14 cellular contexts compared by ENCODE assay signal in the genomic region with DNA sequence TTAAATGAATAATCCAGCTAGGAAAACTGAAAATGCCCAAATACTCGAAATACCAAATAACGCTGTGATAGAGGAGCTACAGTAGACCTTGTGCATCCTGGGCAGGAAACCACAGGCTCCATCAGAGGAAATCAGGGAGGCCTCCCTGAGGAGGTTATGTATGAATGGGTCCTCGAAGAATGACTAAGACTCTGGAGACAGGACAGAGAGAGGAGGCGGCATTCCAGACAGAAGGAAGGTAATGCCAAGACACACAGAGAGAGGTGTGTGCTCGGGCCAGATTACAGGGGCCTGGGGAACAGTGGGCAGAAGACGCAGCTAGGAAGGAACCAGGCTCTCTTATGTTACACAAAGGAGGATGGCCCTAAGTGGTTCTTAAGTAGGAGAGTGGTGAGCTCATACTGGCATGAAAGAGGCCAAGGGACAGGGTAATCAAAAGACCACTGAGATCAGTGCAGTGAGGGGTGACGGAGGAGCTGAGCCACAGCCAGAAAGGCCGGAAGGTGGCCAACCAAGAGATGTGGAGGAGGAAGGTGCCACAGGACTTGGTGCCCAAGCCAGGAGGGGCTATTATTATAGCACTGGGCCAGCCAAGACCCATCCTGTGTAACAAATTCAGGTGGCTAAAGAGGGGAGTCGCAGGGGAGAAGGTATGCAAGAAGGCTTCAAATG. TPM values are rescaled to one million over a fixed set of nuclear protein-coding genes. Genes with fewer than 3 reads are reported as not detected.
DNase-seq lines count a peak whose midpoint lies in the region; ATAC-seq, FAIRE-seq and TF ChIP-seq lines count a peak whose summit lies in the region.
"Had no signal": no experiment of that assay in that cellular context is flagged by ENCODE, and none has a peak within 500 bp of the region (broad histone marks: within the 10 kb centered on the region; RNA-seq: fewer than 3 reads in every experiment).

No MANE protein-coding gene starts in this region.

- H3K4me3 ChIP-seq in CD8-positive, alpha-beta memory T cell (ENCODE audit: low read length) = no peak overlapping the region
- H3K4me3 ChIP-seq in K562 (no peak overlapping the region), aorta (ENCODE audit: low read length in 2 of 2) (no peak overlapping the region)
- no peak overlapping the region for H3K4me3 ChIP-seq in naive thymus-derived CD4-positive, alpha-beta T cell (ENCODE audit: low read length)
- H3K4me3 ChIP-seq: Peyer's patch had no signal

- FAIRE-seq in K562 (lab: Jason Lieb, UNC) = no peak
- FAIRE-seq: TTC549 had no signal

- ATAC-seq in K562 (no peak), aorta (ENCODE audit: low FRiP score) (no peak)
- no peak for ATAC-seq in naive thymus-derived CD4-positive, alpha-beta T cell
- ATAC-seq: sciatic nerve had no signal

- H3K4me1 Mint-ChIP-seq in CD8-positive, alpha-beta memory T cell = peaks cover 65 to 82% (median 79%) of the 10 kb centered on the region in 3 donors
- H3K4me1 Mint-ChIP-seq in naive thymus-derived CD4-positive, alpha-beta T cell = peaks cover 54 to 88% (median 78%) of the 10 kb centered on the region in 7 donors

- H3K27me3 Mint-ChIP-seq in CD8-positive, alpha-beta memory T cell = no peaks in the 10 kb centered on the region
- H3K27me3 Mint-ChIP-seq in naive thymus-derived CD4-positive, alpha-beta T cell = no peaks in the 10 kb centered on the region

- BruUV-seq in K562 (replicated peaks; lab: Mats Ljungman, UMichigan) = no TSS peak

- in situ Hi-C loops in K562 (cut with MboI) = no loop called here

- no peaks in the 10 kb centered on the region for H3K36me3 ChIP-seq in CD8-positive, alpha-beta memory T cell (ENCODE audit: insufficient read depth, low read length)
- H3K36me3 ChIP-seq in K562 (ENCODE audit: control insufficient read depth, insufficient read depth, low read length) (no peaks in the 10 kb centered on the region), aorta (ENCODE audit: control insufficient read depth in 1 of 2, insufficient read depth in 2 of 2, low read length in 1 of 2) (no peaks in the 10 kb centered on the region)
- peaks cover 0 to 5% (median 0%) of the 10 kb centered on the region in 3 experiments for H3K36me3 ChIP-seq in naive thymus-derived CD4-positive, alpha-beta T cell (ENCODE audit: control insufficient read depth in 2 of 3, insufficient read depth in 3 of 3, low read length in 3 of 3)
- H3K36me3 ChIP-seq: Peyer's patch had no signal

- no peak overlapping the region for H3K4me2 ChIP-seq in K562 (ENCODE audit: insufficient read depth, low read length)

- no peak for TF ChIP-seq EP300 in K562 (IDR thresholded peaks at IDR 0.05; ENCODE audit: low read length)

- no peak for DNase-seq in CD8-positive, alpha-beta memory T cell
- DNase-seq in Kasumi-1 (lab: John Stamatoyannopoulos, UW) (peak; percentile 22 to 29), K562 (ENCODE audit: extremely low read depth in 1 of 4, low spot score in 3 of 4) (no peak), NOMO-1 (lab: John Stamatoyannopoulos, UW; ENCODE audit: unreplicated experiment in 2 of 2) (no peak), SKM-1 treated with dmso at 0.1 percent for 144 hours (lab: John Stamatoyannopoulos, UW; ENCODE audit: unreplicated experiment) (no peak), aorta (no peak), erythroblast (lab: John Stamatoyannopoulos, UW) (no peak)
- DNase-seq in naive thymus-derived CD4-positive, alpha-beta T cell = no peak
- DNase-seq: activated T-cell treated with anti-CD3 and anti-CD28 coated beads, Interleukin-2, amount 50 U/mL, for 1 hour; COR-L47; Peyer's patch; substantia nigra had no signal

- no peaks in the 10 kb centered on the region for H3K79me2 ChIP-seq in K562 (ENCODE audit: control insufficient read depth, insufficient read depth, low read length)

- CTCF ChIA-PET in CD8-positive, alpha-beta memory T cell (lab: Charles Lee) = interaction anchor here (1.2 to 3.0 kb wide), 8 partner anchors 9 to 227 kb away, joined by 3 to 29 read pairs (median 4); a partner anchor contains a TSS
- CTCF ChIA-PET in K562 (lab: Yijun Ruan, JAX; ENCODE audit: low intra/inter-chr PET ratio) = no interaction called here
- CTCF ChIA-PET in naive thymus-derived CD4-positive, alpha-beta T cell (lab: Charles Lee) = interaction anchor here (0.6 to 3.0 kb wide), 4 partner anchors 9 to 297 kb away, joined by 3 to 11 read pairs (median 4); a partner anchor contains a TSS

- no peak for TF ChIP-seq POLR2A in K562 (conservative IDR thresholded peaks at IDR 0.05)
- no peak for TF ChIP-seq POLR2A in erythroblast (IDR thresholded peaks at IDR 0.05; ENCODE audit: low read length)

- H2AFZ ChIP-seq in K562 (ENCODE audit: low read depth, low read length) = no peak overlapping the region

- no peak for TF ChIP-seq RAD21 in K562 (CRISPR knock-in tag; conservative IDR thresholded peaks at IDR 0.05 in 1 of 2, IDR thresholded peaks at IDR 0.05 in 1 of 2)

- H3K9me1 ChIP-seq in K562 (ENCODE audit: control insufficient read depth, insufficient read depth, low read length) = no peaks in the 10 kb centered on the region

- H3K9me3 Mint-ChIP-seq in CD8-positive, alpha-beta memory T cell = peaks cover 2 to 11% (median 3%) of the 10 kb centered on the region in 5 donors
- H3K9me3 Mint-ChIP-seq in naive thymus-derived CD4-positive, alpha-beta T cell = peaks cover 6 to 19% (median 13%) of the 10 kb centered on the region in 11 donors

- peaks cover 21 to 43% (median 21%) of the 10 kb centered on the region in 3 donors for H3K36me3 Mint-ChIP-seq in CD8-positive, alpha-beta memory T cell
- H3K36me3 Mint-ChIP-seq in naive thymus-derived CD4-positive, alpha-beta T cell = peaks cover 13 to 55% (median 48%) of the 10 kb centered on the region in 5 donors

- POLR2A ChIA-PET in CD8-positive, alpha-beta memory T cell (lab: Charles Lee) = interaction anchor here (1.4 to 1.7 kb wide), 2 partner anchors 10 to 26 kb away, joined by 3 to 4 read pairs; no protein-coding TSS in a partner anchor
- POLR2A ChIA-PET in K562 (lab: Yijun Ruan, JAX) = interaction anchor here (1.0 kb wide), 1 partner anchor 31 kb away, joined by 3 read pairs; no protein-coding TSS in a partner anchor
- POLR2A ChIA-PET in naive thymus-derived CD4-positive, alpha-beta T cell (lab: Charles Lee) = interaction anchor here (0.9 to 1.9 kb wide), 3 partner anchors 10 to 201 kb away, joined by 3 to 16 read pairs (median 4); a partner anchor contains a TSS

- peaks cover 36% of the 10 kb centered on the region for H3K4me1 ChIP-seq in CD8-positive, alpha-beta memory T cell (ENCODE audit: insufficient read depth, low read length)
- H3K4me1 ChIP-seq in K562 (replicated peaks in 1 of 2; ENCODE audit: control insufficient read depth in 2 of 2, insufficient read depth in 2 of 2, low read length in 2 of 2) = no peaks in the 10 kb centered on the region; a peak in 1 of 5 replicates
- H3K4me1 ChIP-seq in naive thymus-derived CD4-positive, alpha-beta T cell (ENCODE audit: control insufficient read depth in 2 of 2, insufficient read depth in 2 of 2, low read length in 2 of 2) = peaks cover 0 to 31% of the 10 kb centered on the region in 2 donors
- H3K4me1 ChIP-seq in aorta (ENCODE audit: control insufficient read depth in 1 of 2, insufficient read depth in 2 of 2, low read length in 2 of 2) = peaks cover 0 to 3% of the 10 kb centered on the region in 2 donors
- H3K4me1 ChIP-seq: Peyer's patch had no signal

- H3K9me3 ChIP-seq in CD8-positive, alpha-beta memory T cell (ENCODE audit: low read length) = no peaks in the 10 kb centered on the region
- H3K9me3 ChIP-seq in K562 (replicated peaks; ENCODE audit: control insufficient read depth, insufficient read depth, low read depth, low read length) (no peaks in the 10 kb centered on the region; the same call in 1 of the 2 replicates), aorta (ENCODE audit: control insufficient read depth, low read length) (no peaks in the 10 kb centered on the region)
- H3K9me3 ChIP-seq in naive thymus-derived CD4-positive, alpha-beta T cell (ENCODE audit: control insufficient read depth in 2 of 3, low read length in 3 of 3) = no peaks in the 10 kb centered on the region
- H3K9me3 ChIP-seq: Peyer's patch had no signal

- peak overlapping the region; percentile 34 to 95 (median 76) for H3K27ac Mint-ChIP-seq in CD8-positive, alpha-beta memory T cell
- peak overlapping the region; percentile 2 to 87 (median 41) for H3K27ac Mint-ChIP-seq in naive thymus-derived CD4-positive, alpha-beta T cell

- no peaks in the 10 kb centered on the region; the same call in 1 of the 2 replicates for H4K20me1 ChIP-seq in K562 (replicated peaks; ENCODE audit: control insufficient read depth, insufficient read depth, low read length)

- no peak overlapping the region for H3K27ac ChIP-seq in CD8-positive, alpha-beta memory T cell (ENCODE audit: low read depth, low read length)
- H3K27ac ChIP-seq in K562 (ENCODE audit: extremely low read depth, low read depth, low read length) = no peak overlapping the region
- H3K27ac ChIP-seq in naive thymus-derived CD4-positive, alpha-beta T cell (ENCODE audit: low read depth, low read length) = no peak overlapping the region
- peak overlapping the region in 1 of 2 donors; percentile 25 for H3K27ac ChIP-seq in aorta (ENCODE audit: low read depth in 1 of 2, low read length in 2 of 2)
- H3K27ac ChIP-seq: Peyer's patch had no signal

- 33% methylated on average over 9 of the region's 9 CpGs for WGBS in K562 (ENCODE audit: insufficient coverage, low coverage, missing lambda C conversion rate)
- 23 to 33% methylated on average over 9 of the region's 9 CpGs for whole genome bisulfite sequencing in aorta, 2 donors

- TF ChIP-seq CTCF in K562 (IDR thresholded peaks at IDR 0.05 in 2 of 3, conservative IDR thresholded peaks at IDR 0.05 in 1 of 3; ENCODE audit: insufficient read depth in 2 of 3, low read depth in 1 of 3, low read length in 3 of 3) = no peak

- no peak overlapping the region for H3K9ac ChIP-seq in K562 (ENCODE audit: insufficient read depth in 1 of 2, low read depth in 2 of 2, low read length in 2 of 2)

- intact Hi-C loops in K562 (cut with micrococcal nuclease) = no loop called here
- intact Hi-C loops in naive thymus-derived CD4-positive, alpha-beta T cell (cut with micrococcal nuclease) = loop anchor here in 1 of 2 donors (1.0 kb wide), 1 partner anchor 8 kb away; no protein-coding TSS in a partner anchor
- intact Hi-C loops in aorta (cut with DNase I) = no loop called here

- H3K27me3 ChIP-seq in CD8-positive, alpha-beta memory T cell (ENCODE audit: insufficient read depth, low read length, poor library complexity, severe bottlenecking) = no peaks in the 10 kb centered on the region
- no peaks in the 10 kb centered on the region for H3K27me3 ChIP-seq in K562 (ENCODE audit: control insufficient read depth in 2 of 2, insufficient read depth in 2 of 2, low read length in 2 of 2)
- no peaks in the 10 kb centered on the region for H3K27me3 ChIP-seq in naive thymus-derived CD4-positive, alpha-beta T cell (ENCODE audit: control insufficient read depth in 2 of 2, insufficient read depth in 2 of 2, low read length in 2 of 2)
- no peaks in the 10 kb centered on the region for H3K27me3 ChIP-seq in aorta (ENCODE audit: control insufficient read depth in 1 of 2, insufficient read depth in 2 of 2, low read length in 1 of 2)
- H3K27me3 ChIP-seq: Peyer's patch had no signal

- H3K4me3 Mint-ChIP-seq in CD8-positive, alpha-beta memory T cell = peak overlapping the region in 4 of 7 donors; percentile 40 to 81 (median 47)
- peak overlapping the region; percentile 18 to 73 (median 50) for H3K4me3 Mint-ChIP-seq in naive thymus-derived CD4-positive, alpha-beta T cell

RNA-seq across cellular contexts. Expression of a gene that starts 9.9 kb away (rescaled TPM):
- 10 to 100 TPM; 11.1 to 11.2 TPM for total RNA-seq in CD8-positive, alpha-beta memory T cell
- 21.8 TPM for polyA plus RNA-seq in CD8-positive, alpha-beta memory T cell
- 39.5 and 67.1 TPM in 2 replicates for total RNA-seq in K562 (2011; cell fraction: chromatin; rRNA removed; ENCODE audit: low replicate concordance)
- total RNA-seq in K562 (2011; cell fraction: nucleolus; rRNA removed) = 22.7 and 28.6 TPM in 2 replicates
- total RNA-seq in K562 (2011; cell fraction: nucleoplasm; rRNA removed) = 36.4 and 54.3 TPM in 2 replicates
- total RNA-seq in K562 (2014; rRNA removed) (4.1 and 6.3 TPM in 2 replicates), K562 (2014; rRNA removed; fragmentation: Illumina TruSeq; extraction: Trizol) (4.4 and 4.9 TPM in 2 replicates), K562 (2015; rRNA removed; fragmentation: Illumina TruSeq; extraction: Trizol) (2.9 and 3.6 TPM in 2 replicates), K562 (2021) (4.0 and 4.2 TPM in 2 replicates), aorta (10 to 100 TPM; 15.7 to 29.8 TPM)
- polyA plus RNA-seq in K562 (2011; rRNA removed) (7.9 and 10.0 TPM in 2 replicates), K562 (2014; fragmentation: Illumina TruSeq; extraction: Trizol) (3.5 and 4.1 TPM in 2 replicates), K562 (2014; fragmentation: Nextera tagmentation; extraction: Ambion mirVana) (1 to 10 TPM; 1.6 to 1.8 TPM), K562 (2014; rRNA removed) (3.1 and 4.4 TPM in 2 replicates), aorta (10 to 100 TPM in 1 of 2 donors, 1 to 10 TPM in 1; 3.3 to 15.8 TPM)
- polyA plus RNA-seq in K562 (2011; cell fraction: cytosol; rRNA removed) = 2.8 and 4.2 TPM in 2 replicates
- 7.7 and 8.6 TPM in 2 replicates for polyA plus RNA-seq in K562 (2011; cell fraction: nucleus; rRNA removed)
- polyA plus RNA-seq in K562 (2012) = 2.7 and 8.7 TPM in 2 replicates
- 11.3 and 14.3 TPM in 2 replicates for polyA minus RNA-seq in K562 (2011; rRNA and poly(A)+ RNA removed)
- 2.3 and 3.1 TPM in 2 replicates for polyA minus RNA-seq in K562 (2011; cell fraction: cytosol; rRNA and poly(A)+ RNA removed)
- polyA minus RNA-seq in K562 (2011; cell fraction: nucleus; rRNA and poly(A)+ RNA removed) = 6.5 and 12.1 TPM in 2 replicates
- total RNA-seq in naive thymus-derived CD4-positive, alpha-beta T cell = 10 to 100 TPM; 37.9 to 53.6 (median 43.0) TPM
- polyA plus RNA-seq in naive thymus-derived CD4-positive, alpha-beta T cell = 10 to 100 TPM; 15.0 to 16.8 TPM

Comparison
In these comparisons a context has a peak if more than half of its experiments do, and no peak if none do; other contexts are left out.
1. DNase-seq: peak in Kasumi-1 (2 of 2); none in CD8-positive, alpha-beta memory T cell (0 of 5), K562 (0 of 4), naive thymus-derived CD4-positive, alpha-beta T cell (0 of 9), NOMO-1 (0 of 2), SKM-1 treated with dmso at 0.1 percent for 144 hours (single experiment), aorta (0 of 2) and erythroblast (0 of 2).